In the genomic region with DNA sequence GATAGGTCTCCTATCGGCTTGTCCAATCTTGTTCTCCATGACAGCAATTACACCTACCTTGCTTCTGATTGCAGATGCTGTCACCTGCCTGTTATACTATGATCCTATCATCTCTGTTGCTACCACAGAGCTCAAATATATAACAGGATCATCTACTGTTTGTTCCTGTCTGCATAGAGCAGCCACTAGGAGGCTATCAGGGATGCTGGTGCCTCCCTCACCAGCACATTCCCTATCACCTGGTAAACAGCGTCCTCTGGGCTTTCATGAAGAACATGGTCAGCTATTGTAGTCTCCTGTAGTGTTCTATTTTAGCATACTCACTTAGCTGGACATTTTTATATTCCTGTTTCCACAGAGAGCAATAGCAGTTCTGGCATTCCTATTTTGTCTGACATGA, we compare ENCODE assay signal across 16 cellular contexts.
DNase-seq lines count a peak whose midpoint lies in the region; ATAC-seq, FAIRE-seq and TF ChIP-seq lines count a peak whose summit lies in the region.
"Had no signal": no experiment of that assay in that cellular context is flagged by ENCODE, and none has a peak within 500 bp of the region (broad histone marks: within the 10 kb centered on the region; RNA-seq: fewer than 3 reads in every experiment).

No MANE protein-coding gene starts in this region.

- no peaks in the 10 kb centered on the region for H3K36me3 Mint-ChIP-seq in astrocyte (ENCODE audit: low read depth, unreplicated experiment)
- H3K36me3 Mint-ChIP-seq in activated T-helper 17 cell treated with anti-CD3 and anti-CD28 coated beads, Interleukin-2, amount 50 U/mL, for 72 hours (ENCODE audit: low read depth) = no peaks in the 10 kb centered on the region
- H3K36me3 Mint-ChIP-seq: activated naive CD8-positive, alpha-beta T cell treated with anti-CD3 and anti-CD28 coated beads, Interleukin-2, amount 10 ng/mL, durations not matched to agents 7 days and 5 days; CD4-positive, alpha-beta memory T cell; memory B cell had no signal

- H3K79me2 ChIP-seq in astrocyte (ENCODE audit: insufficient read depth, low read length) = no peaks in the 10 kb centered on the region

- ATAC-seq in activated T-helper 17 cell treated with anti-CD3 and anti-CD28 coated beads, Interleukin-2, amount 50 U/mL, for 72 hours (replicated peaks) = no peak

- H3K9me3 ChIP-seq in astrocyte (ENCODE audit: insufficient read depth, low read depth, low read length) = no peaks in the 10 kb centered on the region
- H3K9me3 ChIP-seq: esophagus squamous epithelium had no signal

- H3K9me3 Mint-ChIP-seq in astrocyte (ENCODE audit: unreplicated experiment) = peaks cover 2% of the 10 kb centered on the region
- H3K9me3 Mint-ChIP-seq in activated T-helper 17 cell treated with anti-CD3 and anti-CD28 coated beads, Interleukin-2, amount 50 U/mL, for 72 hours = peaks cover 1% of the 10 kb centered on the region
- H3K9me3 Mint-ChIP-seq: activated naive CD8-positive, alpha-beta T cell treated with anti-CD3 and anti-CD28 coated beads, Interleukin-2, amount 10 ng/mL, durations not matched to agents 7 days and 5 days had no signal

- no peaks in the 10 kb centered on the region for H3K27me3 ChIP-seq in astrocyte (ENCODE audit: insufficient read depth, low read length)
- H3K27me3 ChIP-seq: esophagus squamous epithelium had no signal

- peaks cover 1% of the 10 kb centered on the region for H3K4me1 ChIP-seq in astrocyte (ENCODE audit: insufficient read depth, low read length)
- H3K4me1 ChIP-seq: esophagus squamous epithelium had no signal

- H3K9ac ChIP-seq in astrocyte (ENCODE audit: low read length) = no peak overlapping the region

- H3K4me2 ChIP-seq in astrocyte (ENCODE audit: low read length) = no peak overlapping the region

- H3K27ac ChIP-seq in astrocyte (ENCODE audit: low read depth, low read length) = no peak overlapping the region
- H3K27ac ChIP-seq: esophagus squamous epithelium had no signal

- H3K27ac Mint-ChIP-seq in astrocyte (ENCODE audit: unreplicated experiment) = no peak overlapping the region
- H3K27ac Mint-ChIP-seq in activated T-helper 17 cell treated with anti-CD3 and anti-CD28 coated beads, Interleukin-2, amount 50 U/mL, for 72 hours = no peak overlapping the region
- H3K27ac Mint-ChIP-seq: activated naive CD8-positive, alpha-beta T cell treated with anti-CD3 and anti-CD28 coated beads, Interleukin-2, amount 10 ng/mL, durations not matched to agents 7 days and 5 days; CD4-positive, alpha-beta memory T cell; memory B cell had no signal

- H3K27me3 Mint-ChIP-seq in astrocyte (ENCODE audit: low read depth, unreplicated experiment) = peaks cover 5% of the 10 kb centered on the region
- no peaks in the 10 kb centered on the region for H3K27me3 Mint-ChIP-seq in activated T-helper 17 cell treated with anti-CD3 and anti-CD28 coated beads, Interleukin-2, amount 50 U/mL, for 72 hours
- H3K27me3 Mint-ChIP-seq: activated naive CD8-positive, alpha-beta T cell treated with anti-CD3 and anti-CD28 coated beads, Interleukin-2, amount 10 ng/mL, durations not matched to agents 7 days and 5 days; CD4-positive, alpha-beta memory T cell; memory B cell had no signal

- H2AFZ ChIP-seq in astrocyte (ENCODE audit: low read depth, low read length) = no peak overlapping the region

- DNase-seq in DMS53 treated with DMSO at 0.1 percent for 48 hours (lab: John Stamatoyannopoulos, UW; ENCODE audit: unreplicated experiment) (peak; percentile 96), NCI-H2029 (lab: John Stamatoyannopoulos, UW) (peak; percentile 25), astrocyte (ENCODE audit: low read depth) (no peak), kidney tubule cell (ENCODE audit: low spot score) (peak; percentile 16), MV-4-11 (lab: John Stamatoyannopoulos, UW) (no peak), NCI-H226 (no peak)
- no peak for DNase-seq in central memory CD4-positive, alpha-beta T cell
- DNase-seq: activated naive CD8-positive, alpha-beta T cell treated with anti-CD3 and anti-CD28 coated beads, Interleukin-2, amount 10 ng/mL, durations not matched to agents 7 days and 5 days; activated T-cell treated with anti-CD3 and anti-CD28 coated beads for 4 hours; CD4-positive, alpha-beta memory T cell; esophagus squamous epithelium; hippocampal formation; NCI-H1105; occipital lobe had no signal

- no peak for FAIRE-seq in astrocyte (lab: Jason Lieb, UNC)

- peaks cover 1% of the 10 kb centered on the region for H3K4me1 Mint-ChIP-seq in astrocyte (ENCODE audit: low read depth, unreplicated experiment)
- H3K4me1 Mint-ChIP-seq in activated T-helper 17 cell treated with anti-CD3 and anti-CD28 coated beads, Interleukin-2, amount 50 U/mL, for 72 hours = no peaks in the 10 kb centered on the region
- H3K4me1 Mint-ChIP-seq: activated naive CD8-positive, alpha-beta T cell treated with anti-CD3 and anti-CD28 coated beads, Interleukin-2, amount 10 ng/mL, durations not matched to agents 7 days and 5 days; CD4-positive, alpha-beta memory T cell; memory B cell had no signal

- H3K4me3 Mint-ChIP-seq in astrocyte (ENCODE audit: unreplicated experiment) = no peak overlapping the region
- no peak overlapping the region for H3K4me3 Mint-ChIP-seq in activated T-helper 17 cell treated with anti-CD3 and anti-CD28 coated beads, Interleukin-2, amount 50 U/mL, for 72 hours
- H3K4me3 Mint-ChIP-seq: activated naive CD8-positive, alpha-beta T cell treated with anti-CD3 and anti-CD28 coated beads, Interleukin-2, amount 10 ng/mL, durations not matched to agents 7 days and 5 days; CD4-positive, alpha-beta memory T cell; memory B cell had no signal

- H4K20me1 ChIP-seq in astrocyte (ENCODE audit: insufficient read depth, low read length) = no peaks in the 10 kb centered on the region

- peak; percentile 20 for TF ChIP-seq CTCF in astrocyte (IDR thresholded peaks at IDR 0.05; ENCODE audit: insufficient read depth, low read depth, low read length)

- no peaks in the 10 kb centered on the region for H3K36me3 ChIP-seq in astrocyte (ENCODE audit: insufficient read depth, low read length)
- H3K36me3 ChIP-seq: esophagus squamous epithelium had no signal

- H3K4me3 ChIP-seq in astrocyte (ENCODE audit: insufficient read depth, low read depth, low read length) = no peak overlapping the region
- H3K4me3 ChIP-seq: esophagus squamous epithelium had no signal

Comparison
In these comparisons a context has a peak if more than half of its experiments do, and no peak if none do; other contexts are left out.
1. DNase-seq: peak in DMS53 treated with DMSO at 0.1 percent for 48 hours (single experiment), NCI-H2029 (single experiment) and kidney tubule cell (single experiment); none in astrocyte (single experiment), MV-4-11 (single experiment), central memory CD4-positive, alpha-beta T cell (single experiment) and NCI-H226 (single experiment).